Comparison of ENCODE assay signal across 8 cellular contexts in the genomic region with DNA sequence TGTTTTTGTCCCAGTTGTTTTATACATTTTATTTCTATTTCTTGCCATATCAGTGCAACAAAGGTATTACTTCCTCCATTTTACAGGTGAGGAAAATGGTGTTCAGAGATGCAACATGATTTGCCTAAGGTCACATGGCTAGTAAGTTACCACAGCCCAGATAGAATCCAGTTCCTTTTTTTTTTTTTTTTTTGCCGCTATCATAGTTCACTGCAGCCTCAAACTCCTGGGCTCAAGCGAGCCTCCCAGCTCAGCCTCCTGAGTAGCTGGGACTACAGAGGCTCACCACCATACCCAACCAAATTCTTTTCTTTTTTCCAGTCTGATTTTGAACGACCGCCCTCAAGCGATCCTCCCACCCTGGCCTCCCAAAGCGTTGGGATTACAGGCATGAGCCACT. TPM values are rescaled to one million over a fixed set of nuclear protein-coding genes. Genes with fewer than 3 reads are reported as not detected.
A peak's percentile ranks its signal among the peaks of the same experiment; 100 is the strongest.
DNase-seq lines count a peak whose midpoint lies in the region; ATAC-seq and TF ChIP-seq lines count a peak whose summit lies in the region.

No MANE protein-coding gene starts in this region.

- H3K27me3 ChIP-seq in CD4-positive, alpha-beta memory T cell (ENCODE audit: insufficient read depth, low read length) = no peaks in the 10 kb centered on the region
- H3K27me3 ChIP-seq in WERI-Rb-1 (ENCODE audit: insufficient read depth, low read depth, severe bottlenecking) = peaks cover 6% of the 10 kb centered on the region

- H3K9me3 Mint-ChIP-seq in CD4-positive, alpha-beta memory T cell = no peaks in the 10 kb centered on the region

- peak overlapping the region; percentile 85 to 97 (median 92) for H3K4me3 Mint-ChIP-seq in CD4-positive, alpha-beta memory T cell

- H3K27ac ChIP-seq in CD4-positive, alpha-beta memory T cell (ENCODE audit: low read depth, low read length) = peak overlapping the region; percentile 96
- H3K27ac ChIP-seq in WERI-Rb-1 (no peak overlapping the region), mesodermal cell (ENCODE audit: low read depth, low read length, severe bottlenecking) (no peak overlapping the region)

- ATAC-seq in HG02642 (IDR thresholded peaks at IDR 0.05; ENCODE audit: poor library complexity, unreplicated experiment) (peak; percentile 25), HG02759 (IDR thresholded peaks at IDR 0.05; ENCODE audit: unreplicated experiment) (no peak)

- peaks cover 9 to 34% of the 10 kb centered on the region in 2 donors for H3K36me3 Mint-ChIP-seq in CD4-positive, alpha-beta memory T cell

- no peaks in the 10 kb centered on the region for H3K9me3 ChIP-seq in CD4-positive, alpha-beta memory T cell (ENCODE audit: control insufficient read depth in 1 of 2, low read length in 2 of 2)
- H3K9me3 ChIP-seq in WERI-Rb-1 (ENCODE audit: severe bottlenecking) (no peaks in the 10 kb centered on the region), mesodermal cell (ENCODE audit: control insufficient read depth, low read length) (no peaks in the 10 kb centered on the region)

- CTCF ChIA-PET in CD4-positive, alpha-beta memory T cell (lab: Charles Lee; ENCODE audit: partially characterized antibody) = interaction anchor here (1.7 to 13.2 kb wide), 9 partner anchors 10 to 98 kb away, joined by 5 to 149 read pairs (median 16); a partner anchor contains a TSS

- H3K4me1 Mint-ChIP-seq in CD4-positive, alpha-beta memory T cell = peaks cover 39 to 60% (median 49%) of the 10 kb centered on the region in 4 donors

- peak overlapping the region; percentile 32 to 88 for H3K4me3 ChIP-seq in CD4-positive, alpha-beta memory T cell (ENCODE audit: low read length in 2 of 2)
- H3K4me3 ChIP-seq in WERI-Rb-1 (ENCODE audit: low read depth, low read length) (peak overlapping the region; percentile 56; the same call in 1 of the 2 replicates), mesodermal cell (ENCODE audit: extremely low read depth, insufficient read depth, low read length, poor library complexity, severe bottlenecking) (peak overlapping the region; percentile 51)

- POLR2A ChIA-PET in CD4-positive, alpha-beta memory T cell (lab: Charles Lee; ENCODE audit: partially characterized antibody) = interaction anchor here (0.9 to 7.3 kb wide), 32 partner anchors 11 to 775 kb away, joined by 3 to 335 read pairs (median 8); a partner anchor contains a TSS

- intact Hi-C loops in CD4-positive, alpha-beta memory T cell (cut with micrococcal nuclease) = loop anchor here (1.0 to 10.0 kb wide), 5 partner anchors 14 to 160 kb away; no protein-coding TSS in a partner anchor

- peak in 3 of 5 donors; percentile 37 to 47 (median 40) for DNase-seq in CD4-positive, alpha-beta memory T cell
- DNase-seq in WERI-Rb-1 = no peak
- DNase-seq in HuH-7 (ENCODE audit: low spot score) = no peak
- no peak for DNase-seq in GM19238 (ENCODE audit: insufficient read length, low spot score)
- no peak for DNase-seq in occipital lobe (lab: John Stamatoyannopoulos, UW)

- H3K27ac Mint-ChIP-seq in CD4-positive, alpha-beta memory T cell = peak overlapping the region; percentile 93 to 96 (median 95)

- H3K36me3 ChIP-seq in CD4-positive, alpha-beta memory T cell (ENCODE audit: insufficient read depth, low read length) = no peaks in the 10 kb centered on the region
- H3K36me3 ChIP-seq in WERI-Rb-1 (no peaks in the 10 kb centered on the region), mesodermal cell (ENCODE audit: control insufficient read depth, insufficient read depth, low read length) (no peaks in the 10 kb centered on the region)

- no peaks in the 10 kb centered on the region for H3K27me3 Mint-ChIP-seq in CD4-positive, alpha-beta memory T cell

- WGBS in mesodermal cell (ENCODE audit: insufficient coverage in 2 of 2), 2 experiments = 80 to 83% methylated on average over 1 of the region's 6 CpGs

- H3K4me1 ChIP-seq in CD4-positive, alpha-beta memory T cell (ENCODE audit: insufficient read depth, low read length) = peaks cover 61% of the 10 kb centered on the region
- H3K4me1 ChIP-seq in mesodermal cell (ENCODE audit: control insufficient read depth, insufficient read depth, low read length, poor library complexity, severe bottlenecking) = peaks cover 10% of the 10 kb centered on the region

- TF ChIP-seq CTCF in WERI-Rb-1 (IDR thresholded peaks at IDR 0.05; ENCODE audit: low read depth, low read length) = no peak

RNA-seq across cellular contexts. Expression of a gene that starts 0.5 kb away (rescaled TPM):
- total RNA-seq in CD4-positive, alpha-beta memory T cell = 10 to 100 TPM; 93.5 to 93.9 TPM
- polyA plus RNA-seq in CD4-positive, alpha-beta memory T cell = 10 to 100 TPM; 38.9 to 83.0 TPM
- 5.1 TPM for polyA plus RNA-seq in mesodermal cell (2013, experiment 1 of 2)
- polyA plus RNA-seq in mesodermal cell (2013, experiment 2 of 2) = 4.9 TPM
- 0.78 TPM for total RNA-seq in occipital lobe

RNA-seq across cellular contexts. Expression of a gene that starts 28.6 kb away (rescaled TPM):
- 10 to 100 TPM; 20.4 to 23.1 TPM for total RNA-seq in CD4-positive, alpha-beta memory T cell
- polyA plus RNA-seq in CD4-positive, alpha-beta memory T cell = 1 to 10 TPM; 4.3 to 5.6 TPM
- polyA plus RNA-seq in mesodermal cell (2013, experiment 1 of 2) = 25.2 TPM
- polyA plus RNA-seq in mesodermal cell (2013, experiment 2 of 2) = 25.0 TPM
- 12.6 TPM for total RNA-seq in occipital lobe

Comparison
In these comparisons a context has a peak if more than half of its experiments do, and no peak if none do; other contexts are left out.
1. DNase-seq: peak in CD4-positive, alpha-beta memory T cell (3 of 5); none in WERI-Rb-1 (single experiment), HuH-7 (single experiment), GM19238 (single experiment) and occipital lobe (single experiment).
2. RNA of a gene that starts 0.5 kb away (total RNA-seq): 93.5 to 93.9 TPM in CD4-positive, alpha-beta memory T cell; 0.78 TPM in occipital lobe (single experiment); every median in the first group is over 10 times any median in the second.
3. Peak in every context shown above with its lines, with median percentiles within 50 percentile points of each other: H3K4me3 ChIP-seq.